In genomic region chr1:234558186-234558836, GRCh38 we compare ENCODE assay signal across 19 cellular contexts. TPM values are rescaled to one million over a fixed set of nuclear protein-coding genes. Genes with fewer than 3 reads are reported as not detected.
DNase-seq lines count a peak whose midpoint lies in the region; ATAC-seq and TF ChIP-seq lines count a peak whose summit lies in the region.
"Had no signal": no experiment of that assay in that cellular context is flagged by ENCODE, and none has a peak within 500 bp of the region (broad histone marks: within the 10 kb centered on the region; RNA-seq: fewer than 3 reads in every experiment).

No MANE protein-coding gene starts in this region.

- H3K79me2 ChIP-seq in SK-N-SH (ENCODE audit: insufficient read depth) = no peaks in the 10 kb centered on the region

- H3K4me2 ChIP-seq in SK-N-SH = no peak overlapping the region

- TF ChIP-seq EP300 in SK-N-SH (IDR thresholded peaks at IDR 0.05; ENCODE audit: borderline replicate concordance in 1 of 2, low read depth in 1 of 2, low read length in 1 of 2) = peak in 1 of 2 experiments; percentile 89; a peak in 2 of 4 replicates

- no peaks in the 10 kb centered on the region for H3K9me2 ChIP-seq in SK-N-SH

- 67% methylated on average over 15 of the region's 15 CpGs for WGBS in SK-N-SH (ENCODE audit: low lambda C conversion rate)

- no peaks in the 10 kb centered on the region for H3K9me3 Mint-ChIP-seq in stimulated activated naive CD8-positive, alpha-beta T cell treated with anti-CD3 and anti-CD28 coated beads, Interleukin-15, amount 100 ng/mL, for 72 hours

- H3K4me3 Mint-ChIP-seq in stimulated activated naive CD8-positive, alpha-beta T cell treated with anti-CD3 and anti-CD28 coated beads, Interleukin-15, amount 100 ng/mL, for 72 hours = no peak overlapping the region

- peak; percentile 100 for DNase-seq in CMK (ENCODE audit: low read depth)
- DNase-seq in HUDEP-2 (lab: John Stamatoyannopoulos, UW; ENCODE audit: unreplicated experiment in 76 of 76) = peak in 74 of 76 experiments; percentile 41 to 95 (median 78)
- DNase-seq in SK-N-SH = peak; percentile 69
- DNase-seq in fibroblast of villous mesenchyme (ENCODE audit: low read depth) = peak; percentile 92
- no peak for DNase-seq in NK-92 treated with Interleukin-12 subunit alpha and Interleukin-12 subunit beta, amount 100 ng/mL, for 24 hours (lab: John Stamatoyannopoulos, UW)
- DNase-seq in stimulated activated naive CD8-positive, alpha-beta T cell treated with anti-CD3 and anti-CD28 coated beads, Interleukin-15, amount 100 ng/mL, for 72 hours = no peak
- DNase-seq: activated CD4-positive, CD25-positive, alpha-beta regulatory T cell; activated gamma-delta T cell; gastrocnemius medialis; GDM1; left lung; mucosa of descending colon; NCI-H1105; NCI-H2107; RPMI8226; T-helper 1 cell had no signal

- H2AFZ ChIP-seq in SK-N-SH (ENCODE audit: low read depth) = no peak overlapping the region

- TF ChIP-seq CTCF in SK-N-SH (IDR thresholded peaks at IDR 0.05) (no peak), fibroblast of villous mesenchyme (IDR thresholded peaks at IDR 0.05; ENCODE audit: insufficient read depth, low read depth, low read length) (no peak)

- H4K20me1 ChIP-seq in SK-N-SH (ENCODE audit: insufficient read depth) = no peaks in the 10 kb centered on the region

- 0 out of 2 replicates have a peak, but pooled peaks have one; percentile 9 for TF ChIP-seq RAD21 in SK-N-SH (IDR thresholded peaks at IDR 0.05; ENCODE audit: low read length)

- H3F3A ChIP-seq in SK-N-SH (replicated peaks; ENCODE audit: insufficient read depth) = peaks cover 11% of the 10 kb centered on the region

- peak overlapping the region in 1 of 2 experiments; percentile 91; a peak in 2 of 4 replicates for H3K27ac ChIP-seq in SK-N-SH (ENCODE audit: low read depth in 2 of 2, low read length in 1 of 2)
- H3K27ac ChIP-seq: gastrocnemius medialis, left lung, neutrophil had no signal

- no peaks in the 10 kb centered on the region for H3K27me3 ChIP-seq in SK-N-SH (ENCODE audit: insufficient read depth)
- H3K27me3 ChIP-seq: gastrocnemius medialis, left lung, neutrophil had no signal

- CTCF ChIA-PET in SK-N-SH (lab: Yijun Ruan, JAX) = interaction anchor here (1.2 to 2.0 kb wide), 2 partner anchors 14 to 59 kb away, joined by 4 to 6 read pairs; no protein-coding TSS in a partner anchor

- no peak for ATAC-seq in HG03442 (IDR thresholded peaks at IDR 0.05; ENCODE audit: unreplicated experiment)
- ATAC-seq in HG02763 (IDR thresholded peaks at IDR 0.05; ENCODE audit: unreplicated experiment) = no peak
- no peak for ATAC-seq in stimulated activated naive CD8-positive, alpha-beta T cell treated with anti-CD3 and anti-CD28 coated beads, Interleukin-15, amount 100 ng/mL, for 72 hours
- ATAC-seq: gastrocnemius medialis, mucosa of descending colon had no signal

- POLR2A ChIA-PET in SK-N-SH (lab: Yijun Ruan, JAX) = interaction anchor here (0.7 to 3.0 kb wide), 2 partner anchors 13 to 15 kb away, joined by 3 to 13 read pairs; no protein-coding TSS in a partner anchor

- H3K27ac Mint-ChIP-seq in stimulated activated naive CD8-positive, alpha-beta T cell treated with anti-CD3 and anti-CD28 coated beads, Interleukin-15, amount 100 ng/mL, for 72 hours = peak overlapping the region in 1 of 2 donors; percentile 10

- H3K4me1 Mint-ChIP-seq in stimulated activated naive CD8-positive, alpha-beta T cell treated with anti-CD3 and anti-CD28 coated beads, Interleukin-15, amount 100 ng/mL, for 72 hours = no peaks in the 10 kb centered on the region

- no peak overlapping the region for H3K9ac ChIP-seq in SK-N-SH

- H3K27me3 Mint-ChIP-seq in stimulated activated naive CD8-positive, alpha-beta T cell treated with anti-CD3 and anti-CD28 coated beads, Interleukin-15, amount 100 ng/mL, for 72 hours = no peaks in the 10 kb centered on the region

- no peaks in the 10 kb centered on the region for H3K36me3 ChIP-seq in SK-N-SH (replicated peaks in 1 of 2; ENCODE audit: control insufficient read depth in 1 of 2, insufficient read depth in 2 of 2, low read length in 1 of 2)
- H3K36me3 ChIP-seq: gastrocnemius medialis, left lung, neutrophil had no signal

- peaks cover 11 to 57% of the 10 kb centered on the region in 2 experiments for H3K4me1 ChIP-seq in SK-N-SH (ENCODE audit: control insufficient read depth in 1 of 2, insufficient read depth in 2 of 2, low read depth in 1 of 2, low read length in 1 of 2)
- H3K4me1 ChIP-seq: left lung had no signal

- H3K4me3 ChIP-seq in SK-N-SH (ENCODE audit: low read depth in 2 of 2, low read length in 1 of 2) = no peak overlapping the region
- no peak overlapping the region for H3K4me3 ChIP-seq in fibroblast of villous mesenchyme (ENCODE audit: low read depth, low read length)
- H3K4me3 ChIP-seq: gastrocnemius medialis, left lung, mucosa of descending colon had no signal

- H3K9me3 ChIP-seq in SK-N-SH = no peaks in the 10 kb centered on the region
- H3K9me3 ChIP-seq: gastrocnemius medialis, left lung, mucosa of descending colon, neutrophil had no signal

TF ChIP-seq in SK-N-SH, 30 proteins besides CTCF, POLR2A, EP300 and RAD21:
- TF ChIP-seq GABPA (IDR thresholded peaks at IDR 0.05; ENCODE audit: low read depth) = no peak
- TF ChIP-seq TCF12 (IDR thresholded peaks at IDR 0.05) = peak; percentile 58
- TF ChIP-seq CHD2 (IDR thresholded peaks at IDR 0.05; ENCODE audit: low read length, partially characterized antibody) = peak; percentile 47
- no peak for TF ChIP-seq MXI1 (IDR thresholded peaks at IDR 0.05; ENCODE audit: low read depth, low read length)
- peak; percentile 80 for TF ChIP-seq RCOR1 (IDR thresholded peaks at IDR 0.05; ENCODE audit: low read length)
- peak; percentile 82 for TF ChIP-seq GATA2 (CRISPR knock-in tag; IDR thresholded peaks at IDR 0.05)

RNA-seq across cellular contexts. Expression of gene IRF2BP2, which starts 51.7 kb away (rescaled TPM):
- 40.3 and 73.9 TPM in 2 replicates for polyA plus RNA-seq in SK-N-SH (2012; rRNA removed)
- 28.1 and 46.6 TPM in 2 replicates for polyA plus RNA-seq in SK-N-SH (2012; cell fraction: cytosol; rRNA removed)
- polyA plus RNA-seq in SK-N-SH (2012; cell fraction: nucleus; rRNA removed) = 73.9 and 167 TPM in 2 replicates
- total RNA-seq in fibroblast of villous mesenchyme = 53.1 and 60.9 TPM in 2 replicates

Comparison
In these comparisons a context has a peak if more than half of its experiments do, and no peak if none do; other contexts are left out.
1. DNase-seq: peak in CMK (single experiment), HUDEP-2 (74 of 76), SK-N-SH (single experiment) and fibroblast of villous mesenchyme (single experiment); none in NK-92 treated with Interleukin-12 subunit alpha and Interleukin-12 subunit beta, amount 100 ng/mL, for 24 hours (single experiment) and stimulated activated naive CD8-positive, alpha-beta T cell treated with anti-CD3 and anti-CD28 coated beads, Interleukin-15, amount 100 ng/mL, for 72 hours (0 of 2).